ENCODE assay signal across 1 cellular context in the genomic region with DNA sequence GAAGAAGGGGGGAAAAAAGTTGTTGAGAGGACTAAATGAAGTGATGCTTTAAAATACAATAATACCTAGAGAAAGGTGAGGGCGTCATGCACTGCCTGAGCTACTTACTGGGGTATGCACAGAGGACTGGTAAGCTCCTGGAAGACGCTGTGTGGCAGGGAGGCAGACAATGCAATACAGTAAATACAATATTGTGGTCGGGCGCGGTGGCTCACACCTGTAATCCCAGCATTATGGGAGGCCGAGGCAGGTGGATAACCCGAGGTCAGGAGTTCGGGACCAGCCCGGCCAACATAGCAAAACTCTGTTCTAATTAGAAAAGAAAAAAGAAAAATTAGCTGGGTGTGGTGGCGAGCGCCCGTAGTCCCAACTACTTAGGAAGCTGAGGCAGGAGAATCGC.
TF ChIP-seq lines count a peak whose summit lies in the region.

No MANE protein-coding gene starts in this region.

TF ChIP-seq in GM12878, 131 proteins besides CTCF, POLR2A, EP300 and RAD21:
- no peak for TF ChIP-seq IKZF1 (conservative IDR thresholded peaks at IDR 0.05)
- no peak for TF ChIP-seq NR2C2 (IDR thresholded peaks at IDR 0.05; ENCODE audit: borderline replicate concordance, control insufficient read depth, insufficient read length, low read depth)
- TF ChIP-seq, protein P1, sequence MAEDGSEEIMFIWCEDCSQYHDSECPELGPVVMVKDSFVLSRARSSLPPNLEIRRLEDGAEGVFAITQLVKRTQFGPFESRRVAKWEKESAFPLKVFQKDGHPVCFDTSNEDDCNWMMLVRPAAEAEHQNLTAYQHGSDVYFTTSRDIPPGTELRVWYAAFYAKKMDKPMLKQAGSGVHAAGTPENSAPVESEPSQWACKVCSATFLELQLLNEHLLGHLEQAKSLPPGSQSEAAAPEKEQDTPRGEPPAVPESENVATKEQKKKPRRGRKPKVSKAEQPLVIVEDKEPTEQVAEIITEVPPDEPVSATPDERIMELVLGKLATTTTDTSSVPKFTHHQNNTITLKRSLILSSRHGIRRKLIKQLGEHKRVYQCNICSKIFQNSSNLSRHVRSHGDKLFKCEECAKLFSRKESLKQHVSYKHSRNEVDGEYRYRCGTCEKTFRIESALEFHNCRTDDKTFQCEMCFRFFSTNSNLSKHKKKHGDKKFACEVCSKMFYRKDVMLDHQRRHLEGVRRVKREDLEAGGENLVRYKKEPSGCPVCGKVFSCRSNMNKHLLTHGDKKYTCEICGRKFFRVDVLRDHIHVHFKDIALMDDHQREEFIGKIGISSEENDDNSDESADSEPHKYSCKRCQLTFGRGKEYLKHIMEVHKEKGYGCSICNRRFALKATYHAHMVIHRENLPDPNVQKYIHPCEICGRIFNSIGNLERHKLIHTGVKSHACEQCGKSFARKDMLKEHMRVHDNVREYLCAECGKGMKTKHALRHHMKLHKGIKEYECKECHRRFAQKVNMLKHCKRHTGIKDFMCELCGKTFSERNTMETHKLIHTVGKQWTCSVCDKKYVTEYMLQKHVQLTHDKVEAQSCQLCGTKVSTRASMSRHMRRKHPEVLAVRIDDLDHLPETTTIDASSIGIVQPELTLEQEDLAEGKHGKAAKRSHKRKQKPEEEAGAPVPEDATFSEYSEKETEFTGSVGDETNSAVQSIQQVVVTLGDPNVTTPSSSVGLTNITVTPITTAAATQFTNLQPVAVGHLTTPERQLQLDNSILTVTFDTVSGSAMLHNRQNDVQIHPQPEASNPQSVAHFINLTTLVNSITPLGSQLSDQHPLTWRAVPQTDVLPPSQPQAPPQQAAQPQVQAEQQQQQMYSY (CRISPR knock-in tag; IDR thresholded peaks at IDR 0.05) = no peak
- no peak for TF ChIP-seq GABPA (IDR thresholded peaks at IDR 0.05; ENCODE audit: low read depth)
